23 cellular contexts compared by ENCODE assay signal in genomic region chr5:140388052-140388451, GRCh38. TPM values are rescaled to one million over a fixed set of nuclear protein-coding genes. Genes with fewer than 3 reads are reported as not detected.
"Had no signal": no experiment of that assay in that cellular context is flagged by ENCODE, and none has a peak within 500 bp of the region (broad histone marks: within the 10 kb centered on the region; RNA-seq: fewer than 3 reads in every experiment).

No MANE protein-coding gene starts in this region.

- H3K9ac ChIP-seq: SK-N-SH had no signal

- H3K9me3 ChIP-seq: SK-N-SH had no signal

- DNase-seq: KBM-7, MV-4-11, NCI-H1092, NCI-H1105 treated with DMSO at 0.1 percent for 48 hours, NCI-H1436, NCI-H187, NCI-H2029, NCI-H2081 treated with DMSO at 0.1 percent for 48 hours, NCI-H2171, NCI-H226, NCI-H446, NCI-H510A, NCI-H524 treated with DMSO at 0.1 percent for 48 hours, NCI-H69, NCI-H774, RPMI8226, SHP77, SK-N-SH, SW 1271 had no signal

- FAIRE-seq: HTR-8/SVneo, RCC 7860 had no signal

- H3K27ac ChIP-seq: HL-60 had no signal

- H3K4me2 ChIP-seq: SK-N-SH had no signal

RNA-seq across cellular contexts. Expression of gene SLC4A9, which starts 28.1 kb away (rescaled TPM):
- total RNA-seq: LHCN-M2 had no signal
